Comparison of ENCODE assay signal across 8 cellular contexts in the genomic region with DNA sequence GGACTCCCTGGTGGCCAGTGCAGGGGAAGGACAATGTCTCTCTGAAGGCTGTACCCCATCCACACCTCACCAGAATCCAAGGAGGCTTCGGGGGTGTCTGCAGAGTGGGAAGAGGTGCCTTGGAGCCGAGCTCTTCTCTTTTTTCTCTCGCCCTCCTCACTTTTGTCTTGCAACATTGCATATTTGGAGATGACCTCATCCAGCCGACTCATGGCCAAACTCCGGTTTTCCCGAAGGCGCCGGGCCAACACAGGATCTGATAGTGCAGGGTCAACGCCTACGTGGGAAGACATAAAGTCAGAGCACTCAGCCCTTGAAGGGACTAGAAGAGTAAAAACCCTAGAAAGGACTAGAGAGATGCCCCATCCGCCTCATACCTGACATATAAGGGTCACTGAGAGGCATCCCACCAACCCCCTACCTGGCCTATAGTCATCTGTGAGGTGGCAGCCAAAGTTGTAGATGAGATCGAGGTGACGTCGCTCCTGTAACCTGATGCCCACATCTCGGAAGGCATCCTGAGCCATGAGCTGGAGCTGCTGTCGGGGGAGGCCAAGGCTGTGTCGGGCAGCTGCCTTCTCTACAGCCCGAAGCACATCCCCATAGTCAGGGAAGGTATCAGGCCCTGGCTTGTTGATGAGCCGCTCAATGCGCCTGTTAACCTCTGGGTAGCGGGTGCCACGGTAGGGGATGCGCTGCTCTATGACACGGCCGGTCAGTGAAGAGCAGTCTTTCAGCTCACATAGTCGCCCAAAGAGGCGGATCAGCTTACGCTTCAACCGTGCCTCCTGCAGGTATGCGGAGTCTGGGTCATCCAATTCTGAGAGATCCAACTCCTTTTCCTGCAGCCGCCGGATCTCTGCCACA. TPM values are rescaled to one million over a fixed set of nuclear protein-coding genes. Genes with fewer than 3 reads are reported as not detected.
DNase-seq lines count a peak whose midpoint lies in the region; ATAC-seq, FAIRE-seq and TF ChIP-seq lines count a peak whose summit lies in the region.

No MANE protein-coding gene starts in this region.

- peaks cover 78% of the 10 kb centered on the region for H3K4me1 Mint-ChIP-seq in CD8-positive, alpha-beta T cell (ENCODE audit: low read depth)
- peaks cover 74% of the 10 kb centered on the region for H3K4me1 Mint-ChIP-seq in neural crest cell

- H4K91ac ChIP-seq in H1 (replicated peaks; ENCODE audit: insufficient read length, low read length) = no peak overlapping the region

- ATAC-seq in CD8-positive, alpha-beta T cell = no peak
- ATAC-seq in GM19324 (IDR thresholded peaks at IDR 0.05; ENCODE audit: low FRiP score, unreplicated experiment) (no peak), HG02840 (IDR thresholded peaks at IDR 0.05; ENCODE audit: low FRiP score, unreplicated experiment) (no peak)

- DNase-seq in CD8-positive, alpha-beta T cell = no peak
- DNase-seq in NT2/D1 (ENCODE audit: low read depth, low spot score) = no peak
- DNase-seq in H1 (ENCODE audit: low read depth in 1 of 2, low spot score in 2 of 2) = no peak
- no peak for DNase-seq in neural crest cell (ENCODE audit: low read depth, low spot score)
- no peak for DNase-seq in retina
- DNase-seq in DMS153 (lab: John Stamatoyannopoulos, UW) = no peak

- H3K4me1 ChIP-seq in CD8-positive, alpha-beta T cell (ENCODE audit: insufficient read depth, low read length) = peaks cover 61% of the 10 kb centered on the region
- H3K4me1 ChIP-seq in NT2/D1 (ENCODE audit: insufficient read depth, insufficient read length) (peaks cover 11% of the 10 kb centered on the region), H1 (replicated peaks in 1 of 4; ENCODE audit: control insufficient read depth in 3 of 4, insufficient read depth in 4 of 4, low read length in 3 of 4) (peaks cover 0 to 28% (median 19%) of the 10 kb centered on the region in 4 experiments; a peak in 6 of 7 replicates)

- no peaks in the 10 kb centered on the region for H3K27me3 ChIP-seq in CD8-positive, alpha-beta T cell (ENCODE audit: insufficient read depth, low read length)
- H3K27me3 ChIP-seq in NT2/D1 (ENCODE audit: insufficient read depth, insufficient read length) (no peaks in the 10 kb centered on the region), H1 (replicated peaks in 1 of 4; ENCODE audit: control insufficient read depth in 3 of 4, extremely low read depth in 1 of 4, insufficient read depth in 3 of 4, low read length in 3 of 4) (no peaks in the 10 kb centered on the region)

- H3K36me3 Mint-ChIP-seq in CD8-positive, alpha-beta T cell = peaks cover 60% of the 10 kb centered on the region
- H3K36me3 Mint-ChIP-seq in neural crest cell (ENCODE audit: low read depth) = peaks cover 24% of the 10 kb centered on the region

- no peaks in the 10 kb centered on the region for H3K9me3 ChIP-seq in CD8-positive, alpha-beta T cell (ENCODE audit: low read length)
- H3K9me3 ChIP-seq in NT2/D1 (ENCODE audit: insufficient read depth, low read length) (no peaks in the 10 kb centered on the region), H1 (ENCODE audit: insufficient read depth in 2 of 2, low read depth in 1 of 2, low read length in 1 of 2) (no peaks in the 10 kb centered on the region; a peak in 1 of 4 replicates)

- H3K18ac ChIP-seq in H1 (ENCODE audit: extremely low read depth, low read length) = no peak overlapping the region

- H2AK5ac ChIP-seq in H1 (ENCODE audit: low read depth, low read length) = no peak overlapping the region; the same call in 1 of the 2 replicates

- H2AFZ ChIP-seq in H1 (ENCODE audit: low read length) = no peak overlapping the region

- H3K79me1 ChIP-seq in H1 (ENCODE audit: low read depth, low read length) = peaks cover 7% of the 10 kb centered on the region; the same call in 1 of the 2 replicates

- H3K56ac ChIP-seq in H1 (replicated peaks; ENCODE audit: insufficient read length, low read depth, low read length) = no peak overlapping the region

- H3K27me3 Mint-ChIP-seq in CD8-positive, alpha-beta T cell (ENCODE audit: low read depth) = no peaks in the 10 kb centered on the region
- peaks cover 4% of the 10 kb centered on the region for H3K27me3 Mint-ChIP-seq in neural crest cell (ENCODE audit: low read depth)

- H3K79me2 ChIP-seq in H1 (ENCODE audit: control insufficient read depth in 1 of 2, insufficient read depth in 2 of 2, low read length in 2 of 2) = peaks cover 0 to 32% of the 10 kb centered on the region in 2 experiments; a peak in 3 of 4 replicates

- no peak overlapping the region for H4K8ac ChIP-seq in H1 (ENCODE audit: extremely low read depth, insufficient read depth, low read length)

- H3K4me2 ChIP-seq in H1 (ENCODE audit: insufficient read depth in 1 of 2, low read depth in 2 of 2, low read length in 2 of 2) = peak overlapping the region; percentile 49 to 62

- no peak for FAIRE-seq in H1 (lab: Jason Lieb, UNC)

- no peaks in the 10 kb centered on the region for H3K9me3 Mint-ChIP-seq in CD8-positive, alpha-beta T cell
- H3K9me3 Mint-ChIP-seq in neural crest cell = no peaks in the 10 kb centered on the region

- TF ChIP-seq RAD21 in H1 (IDR thresholded peaks at IDR 0.05 in 1 of 2, conservative IDR thresholded peaks at IDR 0.05 in 1 of 2; ENCODE audit: low read depth in 2 of 2, low read length in 2 of 2) = no peak

- no peak overlapping the region for H3K4ac ChIP-seq in H1 (replicated peaks; ENCODE audit: insufficient read length, low read depth, low read length)

- H4K5ac ChIP-seq in H1 (ENCODE audit: insufficient read length, low read depth, low read length) = no peak overlapping the region

- intact Hi-C loops in CD8-positive, alpha-beta T cell (cut with DNase I, micrococcal nuclease) = no loop called here

- H3K36me3 ChIP-seq in CD8-positive, alpha-beta T cell (ENCODE audit: insufficient read depth, low read length) = peaks cover 30% of the 10 kb centered on the region
- H3K36me3 ChIP-seq in NT2/D1 (ENCODE audit: insufficient read depth, insufficient read length, low read length) = peaks cover 43% of the 10 kb centered on the region
- H3K36me3 ChIP-seq in H1 (ENCODE audit: control insufficient read depth in 2 of 4, insufficient read depth in 4 of 4, low read length in 3 of 4) = peaks cover 10 to 31% (median 21%) of the 10 kb centered on the region in 4 experiments; a peak in 7 of 8 replicates

- no peak overlapping the region for H3K27ac ChIP-seq in CD8-positive, alpha-beta T cell (ENCODE audit: low read depth, low read length)
- H3K27ac ChIP-seq in H1 (ENCODE audit: low read depth, low read length) = peak overlapping the region; percentile 36

- no peak for TF ChIP-seq EP300 in H1 (IDR thresholded peaks at IDR 0.05; ENCODE audit: borderline replicate concordance in 1 of 2, low read depth in 2 of 2, low read length in 2 of 2)

- H2BK15ac ChIP-seq in H1 (ENCODE audit: low read length) = no peak overlapping the region

- peaks cover 18% of the 10 kb centered on the region for H3K23me2 ChIP-seq in H1 (ENCODE audit: low read depth, low read length)

- H2BK20ac ChIP-seq in H1 (ENCODE audit: low read length) = no peak overlapping the region

- H3K27ac Mint-ChIP-seq in CD8-positive, alpha-beta T cell = peak overlapping the region; percentile 67
- no peak overlapping the region for H3K27ac Mint-ChIP-seq in neural crest cell (ENCODE audit: unreplicated experiment)

- peak overlapping the region; percentile 96 for H3K4me3 Mint-ChIP-seq in CD8-positive, alpha-beta T cell
- peak overlapping the region; percentile 98 for H3K4me3 Mint-ChIP-seq in neural crest cell

- peak overlapping the region; percentile 93 for H3K4me3 ChIP-seq in CD8-positive, alpha-beta T cell (ENCODE audit: low read depth, low read length)
- H3K4me3 ChIP-seq in NT2/D1 (ENCODE audit: insufficient read length, low read depth) (no peak overlapping the region), H1 (ENCODE audit: extremely low read depth in 1 of 4, insufficient read depth in 2 of 4, low read depth in 3 of 4, low read length in 4 of 4) (peak overlapping the region in 3 of 4 experiments; percentile 4 to 98 (median 76); a peak in 2 of 8 replicates)

- TF ChIP-seq CTCF in CD8-positive, alpha-beta T cell (IDR thresholded peaks at IDR 0.05) = no peak
- no peak for TF ChIP-seq CTCF in H1 (IDR thresholded peaks at IDR 0.05; ENCODE audit: control extremely low read depth in 1 of 3, insufficient read depth in 1 of 3, low read depth in 1 of 3, low read length in 3 of 3)
- no peak for TF ChIP-seq CTCF in neural crest cell (conservative IDR thresholded peaks at IDR 0.05)

- peak overlapping the region; percentile 18; the same call in 1 of the 2 replicates for H2BK5ac ChIP-seq in H1 (ENCODE audit: low read depth, low read length)

- peak overlapping the region; percentile 59 for H3K9ac ChIP-seq in NT2/D1 (ENCODE audit: insufficient read length, low read depth)
- H3K9ac ChIP-seq in H1 (replicated peaks in 1 of 4; ENCODE audit: extremely low read depth in 1 of 4, low read depth in 3 of 4, low read length in 3 of 4) = peak overlapping the region in 2 of 4 experiments; percentile 9 to 23; a peak in 3 of 7 replicates

- WGBS in H1 (ENCODE audit: extremely low coverage in 1 of 2, insufficient coverage in 1 of 2, insufficient read length in 1 of 2, insufficient replicate concordance in 2 of 2, low coverage in 1 of 2, low lambda C conversion rate in 2 of 2, missing lambda C conversion rate in 1 of 2), 2 experiments = 89% methylated on average over 32 of the region's 32 CpGs; no CpG with 5 or more reads in 1 of the 2 experiments

- H4K20me1 ChIP-seq in H1 (replicated peaks in 1 of 2; ENCODE audit: control insufficient read depth in 1 of 2, insufficient read depth in 2 of 2, low read length in 2 of 2) = peaks cover 2 to 5% of the 10 kb centered on the region in 2 experiments

- H3K23ac ChIP-seq in H1 (ENCODE audit: insufficient read length) = no peak overlapping the region

- H2BK120ac ChIP-seq in H1 (replicated peaks; ENCODE audit: low read depth, low read length) = no peak overlapping the region

- CTCF ChIA-PET in CD8-positive, alpha-beta T cell (lab: Charles Lee) = no interaction called here
- CTCF ChIA-PET in H1 (lab: Charles Lee; ENCODE audit: partially characterized antibody) = interaction anchor here (0.7 to 1.3 kb wide), 6 partner anchors 10 to 105 kb away, joined by 3 to 7 read pairs (median 3); partner anchors contain the start of gene B3GALT4

- TF ChIP-seq POLR2A in H1 (IDR thresholded peaks at IDR 0.05; ENCODE audit: control extremely low read depth in 1 of 2, low read depth in 2 of 2, low read length in 2 of 2) = no peak

- H2BK12ac ChIP-seq in H1 (ENCODE audit: low read depth, low read length) = no peak overlapping the region

- POLR2A ChIA-PET in CD8-positive, alpha-beta T cell (lab: Charles Lee) = interaction anchor here (1.2 kb wide), 1 partner anchor 21 kb away, joined by 4 read pairs; the partner anchor contains the start of gene RGL2
- POLR2A ChIA-PET in H1 (lab: Charles Lee; ENCODE audit: partially characterized antibody) = interaction anchor here (0.8 to 1.3 kb wide), 8 partner anchors 8 to 111 kb away, joined by 3 to 5 read pairs (median 4); partner anchors contain the start of gene RGL2

- no peak overlapping the region for H3K14ac ChIP-seq in H1 (ENCODE audit: insufficient read length)

RNA-seq across cellular contexts. Expression of gene DAXX, which starts 2.2 kb away (rescaled TPM):
- total RNA-seq in CD8-positive, alpha-beta T cell = 10 to 100 TPM; 13.7 to 14.2 TPM
- total RNA-seq in H1 (2021; fragmentation: NEBNext Ultra II Directional; extraction: Animal tissue kit (Norgen Biotek cat#: 25700)) = 81.9 and 85.0 TPM in 2 replicates
- 31.1 and 53.7 TPM in 2 replicates for polyA plus RNA-seq in H1 (2011; rRNA removed)
- polyA plus RNA-seq in H1 (2011; cell fraction: cytosol; rRNA removed) = 34.8 TPM
- 77.6 TPM for polyA plus RNA-seq in H1 (2011; cell fraction: nucleus; rRNA removed)
- polyA plus RNA-seq in H1 (2012, experiment 1 of 2) = 85.4 to 115 TPM (median 89.6 TPM) in 4 replicates
- 85.3 TPM for polyA plus RNA-seq in H1 (2012, experiment 2 of 2)
- 72.0 TPM for polyA plus RNA-seq in H1 (2013, experiment 1 of 2)
- 70.3 TPM for polyA plus RNA-seq in H1 (2013, experiment 2 of 2)
- polyA minus RNA-seq in H1 (2011; rRNA and poly(A)+ RNA removed) = 11.0 and 18.4 TPM in 2 replicates
- 17.6 TPM for polyA minus RNA-seq in H1 (2011; cell fraction: cytosol; rRNA and poly(A)+ RNA removed)
- 28.4 TPM for polyA minus RNA-seq in H1 (2011; cell fraction: nucleus; rRNA and poly(A)+ RNA removed)
- total RNA-seq in neural crest cell = 85.0 and 88.2 TPM in 2 replicates

RNA-seq across cellular contexts. Expression of gene ZBTB22, which starts 3.0 kb away (rescaled TPM):
- 1 to 10 TPM; 8.8 to 9.3 TPM for total RNA-seq in CD8-positive, alpha-beta T cell
- total RNA-seq in H1 (2021; fragmentation: NEBNext Ultra II Directional; extraction: Animal tissue kit (Norgen Biotek cat#: 25700)) = 9.8 and 9.9 TPM in 2 replicates
- 7.4 and 11.0 TPM in 2 replicates for polyA plus RNA-seq in H1 (2011; rRNA removed)
- 10.9 TPM for polyA plus RNA-seq in H1 (2011; cell fraction: cytosol; rRNA removed)
- polyA plus RNA-seq in H1 (2011; cell fraction: nucleus; rRNA removed) = 14.1 TPM
- polyA plus RNA-seq in H1 (2012, experiment 1 of 2) = 8.2 to 11.0 TPM (median 10.5 TPM) in 4 replicates
- 6.4 TPM for polyA plus RNA-seq in H1 (2012, experiment 2 of 2)
- polyA plus RNA-seq in H1 (2013, experiment 1 of 2) = 4.9 TPM
- polyA plus RNA-seq in H1 (2013, experiment 2 of 2) = 4.7 TPM
- 13.1 and 18.0 TPM in 2 replicates for polyA minus RNA-seq in H1 (2011; rRNA and poly(A)+ RNA removed)
- 7.9 TPM for polyA minus RNA-seq in H1 (2011; cell fraction: cytosol; rRNA and poly(A)+ RNA removed)
- polyA minus RNA-seq in H1 (2011; cell fraction: nucleus; rRNA and poly(A)+ RNA removed) = 10.0 TPM
- total RNA-seq in neural crest cell = 23.0 and 23.4 TPM in 2 replicates

RNA-seq across cellular contexts. Expression of gene TAPBP, which starts 6.7 kb away (rescaled TPM):
- 100 to 1,000 TPM; 246 TPM for total RNA-seq in CD8-positive, alpha-beta T cell
- 33.5 and 35.4 TPM in 2 replicates for total RNA-seq in H1 (2021; fragmentation: NEBNext Ultra II Directional; extraction: Animal tissue kit (Norgen Biotek cat#: 25700))
- polyA plus RNA-seq in H1 (2011; rRNA removed) = 24.5 and 28.9 TPM in 2 replicates
- 9.1 TPM for polyA plus RNA-seq in H1 (2011; cell fraction: cytosol; rRNA removed)
- polyA plus RNA-seq in H1 (2011; cell fraction: nucleus; rRNA removed) = 19.7 TPM
- polyA plus RNA-seq in H1 (2012, experiment 1 of 2) = 18.0 to 28.5 TPM (median 23.0 TPM) in 4 replicates
- 15.3 TPM for polyA plus RNA-seq in H1 (2012, experiment 2 of 2)
- 44.2 TPM for polyA plus RNA-seq in H1 (2013, experiment 1 of 2)
- polyA plus RNA-seq in H1 (2013, experiment 2 of 2) = 52.6 TPM
- 11.9 and 16.1 TPM in 2 replicates for polyA minus RNA-seq in H1 (2011; rRNA and poly(A)+ RNA removed)
- polyA minus RNA-seq in H1 (2011; cell fraction: cytosol; rRNA and poly(A)+ RNA removed) = 18.5 TPM
- polyA minus RNA-seq in H1 (2011; cell fraction: nucleus; rRNA and poly(A)+ RNA removed) = 11.9 TPM
- 15.4 and 16.2 TPM in 2 replicates for total RNA-seq in neural crest cell

RNA-seq across cellular contexts. Expression of gene RGL2, which starts 21.8 kb away (rescaled TPM):
- 10 to 100 TPM; 28.8 to 29.7 TPM for total RNA-seq in CD8-positive, alpha-beta T cell
- total RNA-seq in H1 (2021; fragmentation: NEBNext Ultra II Directional; extraction: Animal tissue kit (Norgen Biotek cat#: 25700)) = 58.1 and 63.2 TPM in 2 replicates
- 80.3 and 124 TPM in 2 replicates for polyA plus RNA-seq in H1 (2011; rRNA removed)
- 80.3 TPM for polyA plus RNA-seq in H1 (2011; cell fraction: cytosol; rRNA removed)
- 500 TPM for polyA plus RNA-seq in H1 (2011; cell fraction: nucleus; rRNA removed)
- 49.4 to 72.6 TPM (median 63.7 TPM) in 4 replicates for polyA plus RNA-seq in H1 (2012, experiment 1 of 2)
- 56.9 TPM for polyA plus RNA-seq in H1 (2012, experiment 2 of 2)
- 61.3 TPM for polyA plus RNA-seq in H1 (2013, experiment 1 of 2)
- 57.1 TPM for polyA plus RNA-seq in H1 (2013, experiment 2 of 2)
- polyA minus RNA-seq in H1 (2011; rRNA and poly(A)+ RNA removed) = 60.1 and 67.6 TPM in 2 replicates
- polyA minus RNA-seq in H1 (2011; cell fraction: cytosol; rRNA and poly(A)+ RNA removed) = 32.1 TPM
- polyA minus RNA-seq in H1 (2011; cell fraction: nucleus; rRNA and poly(A)+ RNA removed) = 89.6 TPM
- total RNA-seq in neural crest cell = 51.9 and 56.0 TPM in 2 replicates

RNA-seq across cellular contexts. Expression of gene PFDN6, which starts 31.1 kb away (rescaled TPM):
- total RNA-seq in CD8-positive, alpha-beta T cell = 10 to 100 TPM in 1 of 2 experiments, 1 to 10 TPM in 1; 9.4 to 11.2 TPM
- total RNA-seq in H1 (2021; fragmentation: NEBNext Ultra II Directional; extraction: Animal tissue kit (Norgen Biotek cat#: 25700)) = 93.3 and 95.7 TPM in 2 replicates
- polyA plus RNA-seq in H1 (2011; rRNA removed) = 32.0 and 33.5 TPM in 2 replicates
- polyA plus RNA-seq in H1 (2011; cell fraction: cytosol; rRNA removed) = 71.5 TPM
- 51.7 TPM for polyA plus RNA-seq in H1 (2011; cell fraction: nucleus; rRNA removed)
- 122 to 163 TPM (median 157 TPM) in 4 replicates for polyA plus RNA-seq in H1 (2012, experiment 1 of 2)
- polyA plus RNA-seq in H1 (2012, experiment 2 of 2) = 109 TPM
- 69.3 TPM for polyA plus RNA-seq in H1 (2013, experiment 1 of 2)
- 75.8 TPM for polyA plus RNA-seq in H1 (2013, experiment 2 of 2)
- 16.3 and 18.6 TPM in 2 replicates for polyA minus RNA-seq in H1 (2011; rRNA and poly(A)+ RNA removed)
- 22.9 TPM for polyA minus RNA-seq in H1 (2011; cell fraction: cytosol; rRNA and poly(A)+ RNA removed)
- 23.2 TPM for polyA minus RNA-seq in H1 (2011; cell fraction: nucleus; rRNA and poly(A)+ RNA removed)
- total RNA-seq in neural crest cell = 54.9 and 61.4 TPM in 2 replicates
